In genomic region chr17:80101946-80102706, GRCh38 we compare ENCODE assay signal across 8 cellular contexts. TPM values are rescaled to one million over a fixed set of nuclear protein-coding genes. Genes with fewer than 3 reads are reported as not detected.
A peak's percentile ranks its signal among the peaks of the same experiment; 100 is the strongest.
DNase-seq lines count a peak whose midpoint lies in the region; ATAC-seq and TF ChIP-seq lines count a peak whose summit lies in the region.

No MANE protein-coding gene starts in this region.

- no peaks in the 10 kb centered on the region for H3K36me3 ChIP-seq in RWPE2 (ENCODE audit: low read depth)
- no peaks in the 10 kb centered on the region for H3K36me3 ChIP-seq in stomach smooth muscle (ENCODE audit: control insufficient read depth in 2 of 2, insufficient read depth in 2 of 2, low read length in 2 of 2)

- H3K9me3 ChIP-seq in RWPE2 (ENCODE audit: severe bottlenecking), result no peaks in the 10 kb centered on the region
- no peaks in the 10 kb centered on the region for H3K9me3 ChIP-seq in stomach smooth muscle (ENCODE audit: control insufficient read depth in 2 of 2, low read length in 2 of 2)

- ATAC-seq in HG03159 (IDR thresholded peaks at IDR 0.05; ENCODE audit: unreplicated experiment) (peak; percentile 22), RWPE2 (ENCODE audit: low read depth) (peak; percentile 44), left colon (peak; percentile 26)

- H3K9ac ChIP-seq in stomach smooth muscle (ENCODE audit: low read length in 2 of 2), result peak overlapping the region; percentile 86 to 88

- H3K4me1 ChIP-seq in RWPE2 (ENCODE audit: insufficient read depth, poor library complexity, severe bottlenecking), result peaks cover 2% of the 10 kb centered on the region
- H3K4me1 ChIP-seq in stomach smooth muscle (ENCODE audit: control insufficient read depth, insufficient read depth, low read length), result peaks cover 21% of the 10 kb centered on the region

- peak overlapping the region; percentile 11 for H3K27ac ChIP-seq in RWPE2 (ENCODE audit: poor library complexity, severe bottlenecking)
- H3K27ac ChIP-seq in stomach smooth muscle (ENCODE audit: low read length), result peak overlapping the region; percentile 31

- H3K4me3 ChIP-seq in RWPE2 (ENCODE audit: severe bottlenecking), result peak overlapping the region; percentile 88
- peak overlapping the region; percentile 89 to 94 for H3K4me3 ChIP-seq in stomach smooth muscle (ENCODE audit: low read length in 2 of 2)

- TF ChIP-seq CTCF in RWPE2 (IDR thresholded peaks at IDR 0.05; ENCODE audit: poor library complexity, severe bottlenecking), result no peak

- peak; percentile 72 for DNase-seq in DMS 273 (lab: John Stamatoyannopoulos, UW; ENCODE audit: unreplicated experiment)
- DNase-seq in DMS 273 treated with DMSO at 0.1 percent for 48 hours (lab: John Stamatoyannopoulos, UW), result no peak
- no peak for DNase-seq in RWPE2 (ENCODE audit: low spot score)
- DNase-seq in cerebellar cortex (ENCODE audit: low spot score), result peak; percentile 46
- DNase-seq in left colon, result no peak
- DNase-seq in effector CD4-positive, alpha-beta T cell, result no peak

- intact Hi-C loops in left colon (cut with DNase I, micrococcal nuclease), result no loop called here

- H3K27me3 ChIP-seq in RWPE2 (ENCODE audit: insufficient read depth, poor library complexity, severe bottlenecking) (no peaks in the 10 kb centered on the region), stomach smooth muscle (ENCODE audit: control insufficient read depth in 1 of 2, insufficient read depth in 2 of 2, low read length in 2 of 2) (no peaks in the 10 kb centered on the region)

RNA-seq across cellular contexts. Expression of gene GAA, which starts 0.7 kb away (rescaled TPM):
- 10 to 100 TPM; 44.4 to 51.2 TPM for total RNA-seq in left colon

RNA-seq across cellular contexts. Expression of gene EIF4A3, which starts 44.8 kb away (rescaled TPM):
- total RNA-seq in left colon, result 10 to 100 TPM; 65.5 to 69.9 TPM

Comparison
In these comparisons a context has a peak if more than half of its experiments do, and no peak if none do; other contexts are left out.
1. DNase-seq: peak in DMS 273 (single experiment) and cerebellar cortex (single experiment); none in DMS 273 treated with DMSO at 0.1 percent for 48 hours (single experiment), RWPE2 (single experiment), left colon (0 of 2) and effector CD4-positive, alpha-beta T cell (single experiment).
2. Peak in every context shown above with its lines, with median percentiles within 50 percentile points of each other: ATAC-seq.